19 cellular contexts compared by ENCODE assay signal in genomic region chr10:33609546-33609945, GRCh38.
"Had no signal": no experiment of that assay in that cellular context is flagged by ENCODE, and none has a peak within 500 bp of the region (broad histone marks: within the 10 kb centered on the region; RNA-seq: fewer than 3 reads in every experiment).

No MANE protein-coding gene starts in this region.

- ATAC-seq: left lobe of liver, right lobe of liver had no signal

- H3K36me3 ChIP-seq: cardiac muscle cell, right lobe of liver, stomach, upper lobe of left lung had no signal

- DNase-seq: activated CD4-positive, CD25-positive, alpha-beta regulatory T cell treated with anti-CD3 and anti-CD28 coated beads, Interleukin-2, amount 50 U/mL, for 72 hours; activated gamma-delta T cell treated with Interleukin-2 at 50 U/mL for 16 hours; activated T-cell treated with anti-CD3 and anti-CD28 coated beads for 4 hours; effector CD8-positive, alpha-beta T cell; foreskin fibroblast; glutamatergic neuron; hypothalamus; naive B cell; right lobe of liver; stimulated activated CD4-positive, alpha-beta T cell treated with anti-CD3 and anti-CD28 coated beads, Interleukin-4, amount 100 ng/mL, for 1 hour; stomach; upper lobe of left lung had no signal

- H3K27me3 Mint-ChIP-seq: dendritic cell treated with granulocyte-macrophage colony-stimulating factor and Interleukin-4, amounts not matched to agents 40 ng/mL and 50 ng/mL, for 4 days had no signal

- H3K27ac Mint-ChIP-seq: activated naive CD8-positive, alpha-beta T cell; activated T-helper 1 cell treated with anti-CD3 and anti-CD28 coated beads, Interleukin-12 subunit alpha, Interleukin-12 subunit beta, Interleukin-2, Interleukin-4 antibody, amounts not matched to agents 30 ng/mL and 10 ng/mL and 1 ng/mL, durations not matched to agents 14 hours and 24 hours and 36 hours; dendritic cell treated with granulocyte-macrophage colony-stimulating factor and Interleukin-4, amounts not matched to agents 40 ng/mL and 50 ng/mL, for 4 days; naive B cell; T-helper 1 cell treated with Interleukin-12 subunit alpha and Interleukin-12 subunit beta and Interleukin-4 antibody, amounts not matched to agents 30 μg/mL and 1 μg/mL, for 36 hours had no signal

- H3K27me3 ChIP-seq: cardiac muscle cell, right lobe of liver, stomach, upper lobe of left lung had no signal

- H3K36me3 Mint-ChIP-seq: activated naive CD8-positive, alpha-beta T cell; naive B cell had no signal

- H3K4me3 Mint-ChIP-seq: activated naive CD8-positive, alpha-beta T cell; activated T-helper 1 cell treated with anti-CD3 and anti-CD28 coated beads, Interleukin-12 subunit alpha, Interleukin-12 subunit beta, Interleukin-2, Interleukin-4 antibody, amounts not matched to agents 30 ng/mL and 10 ng/mL and 1 ng/mL, durations not matched to agents 14 hours and 24 hours and 36 hours; dendritic cell treated with granulocyte-macrophage colony-stimulating factor and Interleukin-4, amounts not matched to agents 40 ng/mL and 50 ng/mL, for 4 days; naive B cell; neural crest cell; T-helper 1 cell treated with Interleukin-12 subunit alpha and Interleukin-12 subunit beta and Interleukin-4 antibody, amounts not matched to agents 30 μg/mL and 1 μg/mL, for 36 hours had no signal

- H3K9me3 ChIP-seq: right lobe of liver, upper lobe of left lung had no signal

- H3K4me1 Mint-ChIP-seq: naive B cell, neural crest cell had no signal

- H3K4me3 ChIP-seq: cardiac muscle cell, right lobe of liver, stomach, upper lobe of left lung had no signal

- H3K4me1 ChIP-seq: right lobe of liver, stomach had no signal

- H3K27ac ChIP-seq: cardiac muscle cell, right lobe of liver, upper lobe of left lung had no signal
